8 cellular contexts compared by ENCODE assay signal in genomic region chr10:23096814-23097549, GRCh38. TPM values are rescaled to one million over a fixed set of nuclear protein-coding genes. Genes with fewer than 3 reads are reported as not detected.
DNase-seq lines count a peak whose midpoint lies in the region; ATAC-seq and TF ChIP-seq lines count a peak whose summit lies in the region.

No MANE protein-coding gene starts in this region.

- peaks cover 0 to 2% (median 0%) of the 10 kb centered on the region in 3 donors for H3K27me3 Mint-ChIP-seq in CD14-positive monocyte (ENCODE audit: low read depth in 3 of 3)

- no peak for TF ChIP-seq POLR2A in right lobe of liver (IDR thresholded peaks at IDR 0.05)

- H3K9me2 ChIP-seq in Karpas-422 (replicated peaks; ENCODE audit: insufficient read depth, low read length), result no peaks in the 10 kb centered on the region

- H3K4me3 ChIP-seq in Karpas-422 (ENCODE audit: low read length), result peak overlapping the region; percentile 74
- peak overlapping the region in 2 of 3 donors; percentile 75 to 77 for H3K4me3 ChIP-seq in right lobe of liver

- H3K36me3 ChIP-seq in Karpas-422 (ENCODE audit: insufficient read depth, low read length) (no peaks in the 10 kb centered on the region), right lobe of liver (no peaks in the 10 kb centered on the region)

- peaks cover 11 to 15% of the 10 kb centered on the region in 2 donors for H3K36me3 Mint-ChIP-seq in CD14-positive monocyte

- H3K27ac ChIP-seq in Karpas-422 (ENCODE audit: low read length) (no peak overlapping the region), right lobe of liver (peak overlapping the region in 1 of 3 donors; percentile 85)

- H3K4me2 ChIP-seq in Karpas-422 (ENCODE audit: low read depth, low read length, poor library complexity, severe bottlenecking), result peak overlapping the region; percentile 83

- peaks cover 8% of the 10 kb centered on the region; the same call in 1 of the 2 replicates for H4K20me1 ChIP-seq in Karpas-422 (ENCODE audit: insufficient read depth, low read depth, low read length)

- peaks cover 13 to 30% (median 23%) of the 10 kb centered on the region in 7 donors for H3K9me3 Mint-ChIP-seq in CD14-positive monocyte

- H3K4me3 Mint-ChIP-seq in CD14-positive monocyte, result peak overlapping the region; percentile 87 to 92

- H3K27me3 ChIP-seq in Karpas-422 (ENCODE audit: low read length), result no peaks in the 10 kb centered on the region
- H3K27me3 ChIP-seq in right lobe of liver, result no peaks in the 10 kb centered on the region

- H2AFZ ChIP-seq in Karpas-422 (ENCODE audit: low read length), result no peak overlapping the region

- intact Hi-C loops in CD14-positive monocyte (cut with micrococcal nuclease) (no loop called here), right lobe of liver (cut with DNase I) (no loop called here), left colon (cut with DNase I, micrococcal nuclease) (no loop called here)

- H3K79me2 ChIP-seq in Karpas-422 (ENCODE audit: low read length), result no peaks in the 10 kb centered on the region

- peak overlapping the region; percentile 80 to 97 (median 90) for H3K27ac Mint-ChIP-seq in CD14-positive monocyte

- TF ChIP-seq CTCF in CD14-positive monocyte (IDR thresholded peaks at IDR 0.05) (no peak), right lobe of liver (IDR thresholded peaks at IDR 0.05) (no peak)

- H3K4me1 ChIP-seq in Karpas-422 (ENCODE audit: low read length), result peaks cover 15% of the 10 kb centered on the region
- peaks cover 0 to 24% (median 4%) of the 10 kb centered on the region in 4 donors for H3K4me1 ChIP-seq in right lobe of liver

- ATAC-seq in right lobe of liver, result no peak
- ATAC-seq in left colon, result no peak
- ATAC-seq in GM21619 (IDR thresholded peaks at IDR 0.05; ENCODE audit: unreplicated experiment), result no peak
- ATAC-seq in GM18511 (IDR thresholded peaks at IDR 0.05; ENCODE audit: unreplicated experiment), result no peak

- WGBS in right lobe of liver (ENCODE audit: insufficient coverage, low coverage, low lambda C conversion rate, missing lambda C conversion rate), result 51% methylated on average over 8 of the region's 8 CpGs

- peaks cover 26% of the 10 kb centered on the region for H3K4me1 Mint-ChIP-seq in CD14-positive monocyte

- no peak for DNase-seq in CD14-positive monocyte (ENCODE audit: low spot score)
- DNase-seq in Karpas-422, result peak; percentile 61
- peak; percentile 99 for DNase-seq in amniotic epithelial cell (ENCODE audit: low read depth)
- no peak for DNase-seq in right lobe of liver
- no peak for DNase-seq in left colon
- no peak for DNase-seq in inferior parietal cortex (ENCODE audit: extremely low spot score)

- peak overlapping the region; percentile 88 for H3K9ac ChIP-seq in Karpas-422 (ENCODE audit: low read length)

- H3K9me3 ChIP-seq in Karpas-422 (ENCODE audit: low read length) (no peaks in the 10 kb centered on the region), right lobe of liver (no peaks in the 10 kb centered on the region)

RNA-seq across cellular contexts. Expression of gene MSRB2, which starts 1.6 kb away (rescaled TPM):
- 10 to 100 TPM; 31.6 to 37.3 TPM for polyA plus RNA-seq in CD14-positive monocyte
- total RNA-seq in Karpas-422 (2014; rRNA removed; shearing (Covaris generic); ENCODE audit: low replicate concordance), result 9.7 and 12.3 TPM in 2 replicates
- total RNA-seq in right lobe of liver (10 to 100 TPM; 15.3 to 40.2 (median 31.7) TPM), left colon (10 to 100 TPM; 39.9 to 43.7 TPM)

Comparison
In these comparisons a context has a peak if more than half of its experiments do, and no peak if none do; other contexts are left out.
1. DNase-seq: peak in Karpas-422 (single experiment) and amniotic epithelial cell (single experiment); none in CD14-positive monocyte (single experiment), right lobe of liver (0 of 3), left colon (0 of 2) and inferior parietal cortex (single experiment).